ENCODE assay signal across 8 cellular contexts in genomic region chr19:48190288-48191284, GRCh38. TPM values are rescaled to one million over a fixed set of nuclear protein-coding genes. Genes with fewer than 3 reads are reported as not detected.
A peak's percentile ranks its signal among the peaks of the same experiment; 100 is the strongest.
DNase-seq lines count a peak whose midpoint lies in the region; ATAC-seq and FAIRE-seq lines count a peak whose summit lies in the region.

No MANE protein-coding gene starts in this region.

- ATAC-seq in GM21447 (IDR thresholded peaks at IDR 0.05; ENCODE audit: unreplicated experiment) (no peak), GM21526 (IDR thresholded peaks at IDR 0.05; ENCODE audit: low FRiP score, unreplicated experiment) (no peak)

- H3K9me3 ChIP-seq in ES-I3 (ENCODE audit: control insufficient read depth, insufficient read depth, low read length), result no peaks in the 10 kb centered on the region

- peak; percentile 77 for DNase-seq in NCI-H2227 (lab: John Stamatoyannopoulos, UW; ENCODE audit: unreplicated experiment)
- DNase-seq in activated T-cell treated with anti-CD3 and anti-CD28 coated beads, Interleukin-2, amount 50 U/mL, for 1 hour, result peak; percentile 68
- DNase-seq in frontal cortex (ENCODE audit: low spot score in 2 of 2), result peak; percentile 55 to 71
- DNase-seq in stimulated activated CD4-positive, alpha-beta T cell treated with anti-CD3 and anti-CD28 coated beads, Interleukin-4, amount 100 ng/mL, for 4 hours, result peak; percentile 14 to 54
- no peak for DNase-seq in GM19239 (ENCODE audit: insufficient read length, low spot score)

- H3K4me1 ChIP-seq in ES-I3 (ENCODE audit: insufficient read depth, low read length), result peaks cover 4% of the 10 kb centered on the region; the same call in 1 of the 2 replicates

- FAIRE-seq in frontal cortex (lab: Jason Lieb, UNC), result no peak
- no peak for FAIRE-seq in GM19239 (lab: Jason Lieb, UNC)

- peak overlapping the region; percentile 45; the same call in 1 of the 2 replicates for H3K9ac ChIP-seq in ES-I3 (ENCODE audit: low read depth, low read length)

- no peaks in the 10 kb centered on the region for H3K36me3 ChIP-seq in ES-I3 (ENCODE audit: insufficient read depth, low read length)

RNA-seq across cellular contexts. Expression of gene ZSWIM9, which starts 20.1 kb away (rescaled TPM):
- 2.0 TPM for total RNA-seq in frontal cortex

RNA-seq across cellular contexts. Expression of gene LIG1, which starts 20.4 kb away (rescaled TPM):
- 17.9 TPM for total RNA-seq in frontal cortex
